In genomic region chr10:96843823-96844222, GRCh38 we compare ENCODE assay signal across 2 cellular contexts.
TF ChIP-seq lines count a peak whose summit lies in the region.

No MANE protein-coding gene starts in this region.

TF ChIP-seq in SK-N-SH, 30 proteins besides CTCF, POLR2A, EP300 and RAD21 (continued from another document):
- TF ChIP-seq REST (IDR thresholded peaks at IDR 0.05; ENCODE audit: low read depth, low read length) = no peak
- TF ChIP-seq CHD2 (IDR thresholded peaks at IDR 0.05; ENCODE audit: low read length, partially characterized antibody) = no peak
- TF ChIP-seq NRF1 (IDR thresholded peaks at IDR 0.05; ENCODE audit: low read depth, low read length) = no peak
- TF ChIP-seq IRF3 (IDR thresholded peaks at IDR 0.05; ENCODE audit: low read depth, low read length) = no peak
- TF ChIP-seq JUND (IDR thresholded peaks at IDR 0.05) = no peak
- TF ChIP-seq GATA2 (CRISPR knock-in tag; IDR thresholded peaks at IDR 0.05) = no peak
- no peak for TF ChIP-seq MXI1 (IDR thresholded peaks at IDR 0.05; ENCODE audit: low read depth, low read length)
- no peak for TF ChIP-seq USF1 (IDR thresholded peaks at IDR 0.05; ENCODE audit: borderline replicate concordance, low read depth)

TF ChIP-seq in liver, 16 proteins besides CTCF, POLR2A, EP300 and RAD21 (continued from another document):
- TF ChIP-seq REST (IDR thresholded peaks at IDR 0.05) = no peak
